In the genomic region with DNA sequence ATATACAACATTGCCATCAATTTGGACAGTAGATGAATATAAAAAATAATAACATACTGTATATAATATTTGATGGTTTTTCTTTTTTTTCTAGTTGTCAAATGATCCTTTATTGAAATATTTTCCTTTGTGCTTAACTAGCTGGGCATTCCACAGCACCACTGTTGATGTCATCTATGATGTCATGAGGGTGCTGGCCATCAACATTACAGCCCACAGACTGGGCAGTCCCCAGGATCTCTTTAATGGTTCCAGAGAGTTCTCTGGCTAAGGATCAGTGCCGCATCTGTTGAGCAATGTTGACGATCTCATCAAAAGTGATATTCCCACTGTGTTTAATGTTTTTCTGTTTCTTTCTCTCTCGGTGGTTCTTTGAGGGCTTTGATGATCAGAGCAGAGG, we compare ENCODE assay signal across 6 cellular contexts. TPM values are rescaled to one million over a fixed set of nuclear protein-coding genes. Genes with fewer than 3 reads are reported as not detected.
"Had no signal": no experiment of that assay in that cellular context is flagged by ENCODE, and none has a peak within 500 bp of the region (broad histone marks: within the 10 kb centered on the region; RNA-seq: fewer than 3 reads in every experiment).

No MANE protein-coding gene starts in this region.

RNA-seq across cellular contexts. Expression of a gene that starts 3.3 kb away (rescaled TPM):
- total RNA-seq: PC-3 had no signal

RNA-seq across cellular contexts. Expression of a gene that starts 19.0 kb away (rescaled TPM):
- total RNA-seq: M059J, PC-3, Peyer's patch, Right ventricle myocardium superior, SJSA1 had no signal
- polyA plus RNA-seq: SK-N-SH had no signal

RNA-seq across cellular contexts. Expression of a gene that starts 59.1 kb away (rescaled TPM):
- total RNA-seq: M059J, PC-3 had no signal
